ENCODE assay signal across 7 cellular contexts in genomic region chr15:67207555-67208182, GRCh38.
"Had no signal": no experiment of that assay in that cellular context is flagged by ENCODE, and none has a peak within 500 bp of the region (broad histone marks: within the 10 kb centered on the region; RNA-seq: fewer than 3 reads in every experiment).

No MANE protein-coding gene starts in this region.

- H3K4me3 ChIP-seq: GM23338 had no signal

- DNase-seq: H9, HCEC 1CT, IMR-90 had no signal

- H3K4me2 ChIP-seq: GM23338 had no signal

- H2AFZ ChIP-seq: GM23338 had no signal

- FAIRE-seq: H1, H54, HTR-8/SVneo had no signal

- ATAC-seq: GM23338 had no signal
